Comparison of ENCODE assay signal across 1 cellular context in the genomic region with DNA sequence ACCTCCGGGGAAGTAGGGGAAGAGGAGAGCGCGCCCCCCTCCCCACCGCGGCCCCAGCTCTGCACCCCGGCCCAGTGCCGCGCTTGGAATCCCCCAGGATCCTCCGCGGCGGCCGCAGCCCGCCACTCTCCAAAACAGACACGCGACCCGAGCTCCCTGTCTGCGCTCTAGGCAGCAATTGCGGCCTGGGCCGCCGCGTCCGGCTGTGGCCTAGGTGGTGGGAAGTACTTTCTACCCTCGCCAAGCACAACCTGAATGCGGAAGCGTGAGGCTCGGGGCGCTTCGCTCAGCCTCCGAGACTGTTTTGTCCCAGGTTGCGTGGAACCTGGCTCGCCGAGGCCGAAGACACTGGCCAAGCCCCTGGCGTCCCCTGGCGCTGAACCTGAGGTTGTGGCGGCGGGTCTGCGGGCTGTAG.
A peak's percentile ranks its signal among the peaks of the same experiment; 100 is the strongest.
TF ChIP-seq lines count a peak whose summit lies in the region.

No MANE protein-coding gene starts in this region.

TF ChIP-seq in endothelial cell of umbilical vein, 7 proteins besides CTCF, POLR2A, EP300 and RAD21:
- TF ChIP-seq POLR2AphosphoS5 (IDR thresholded peaks at IDR 0.05; ENCODE audit: insufficient read depth, low read depth, low read length) (no peak), JUN (IDR thresholded peaks at IDR 0.05; ENCODE audit: borderline replicate concordance, insufficient read depth, insufficient read length, low read depth) (no peak), EZH2 (IDR thresholded peaks at IDR 0.05; ENCODE audit: borderline replicate concordance, low read depth, low read length, severe bottlenecking) (peak; percentile 83)
- TF ChIP-seq, protein P1, sequence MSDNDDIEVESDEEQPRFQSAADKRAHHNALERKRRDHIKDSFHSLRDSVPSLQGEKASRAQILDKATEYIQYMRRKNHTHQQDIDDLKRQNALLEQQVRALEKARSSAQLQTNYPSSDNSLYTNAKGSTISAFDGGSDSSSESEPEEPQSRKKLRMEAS (IDR thresholded peaks at IDR 0.05; ENCODE audit: insufficient read depth, insufficient read length): no peak
